Comparison of ENCODE assay signal across 9 cellular contexts in the genomic region with DNA sequence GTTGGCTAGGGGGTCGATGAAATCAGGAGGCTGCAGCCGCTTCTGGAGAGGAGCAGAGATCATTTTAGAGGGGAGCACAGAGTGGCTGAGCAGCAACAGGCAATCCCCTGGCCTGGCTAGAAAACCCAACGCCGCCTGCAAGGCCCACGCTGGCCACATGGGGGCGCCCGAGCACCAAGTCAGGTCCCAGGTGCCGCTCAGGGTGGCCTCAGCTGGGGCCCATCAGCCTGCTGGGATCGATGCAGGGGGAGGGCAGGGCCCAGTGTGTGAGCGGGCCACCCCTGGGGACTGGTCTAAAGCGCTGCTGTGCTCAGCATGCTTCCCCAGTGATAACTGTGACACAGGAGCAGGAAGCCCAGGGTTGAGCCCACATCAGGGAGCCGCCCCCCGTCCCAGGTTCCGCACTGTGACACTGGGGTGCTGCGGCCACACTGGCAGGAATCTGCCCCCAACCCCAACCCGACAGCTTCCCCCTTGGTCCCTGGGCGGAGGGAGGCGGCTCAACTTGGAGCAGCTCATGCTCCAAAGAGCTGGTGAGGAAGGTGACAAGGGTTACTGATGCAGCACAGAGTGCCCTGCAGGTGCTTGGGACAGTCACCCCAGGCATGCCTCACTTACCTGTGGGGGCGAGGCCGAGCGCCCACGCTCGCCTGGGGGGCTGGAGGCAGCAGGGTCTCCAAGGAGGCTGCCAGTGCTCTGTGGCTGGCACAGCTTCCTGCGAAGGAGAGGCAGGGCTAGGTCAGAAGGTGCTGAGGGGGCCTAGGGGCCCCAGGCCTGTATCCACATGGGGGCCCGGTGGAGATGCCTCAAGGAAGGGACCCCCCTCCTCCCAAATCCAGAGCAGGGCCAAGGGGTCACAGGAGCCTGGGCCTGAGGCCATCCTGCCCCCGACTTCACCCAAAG. TPM values are rescaled to one million over a fixed set of nuclear protein-coding genes. Genes with fewer than 3 reads are reported as not detected.
DNase-seq lines count a peak whose midpoint lies in the region; ATAC-seq and TF ChIP-seq lines count a peak whose summit lies in the region.
"Had no signal": no experiment of that assay in that cellular context is flagged by ENCODE, and none has a peak within 500 bp of the region (broad histone marks: within the 10 kb centered on the region; RNA-seq: fewer than 3 reads in every experiment).

No MANE protein-coding gene starts in this region.

- H3K4me1 ChIP-seq in NT2/D1 (ENCODE audit: insufficient read depth, insufficient read length), result peaks cover 20% of the 10 kb centered on the region

- no peaks in the 10 kb centered on the region for H3K9me3 Mint-ChIP-seq in natural killer cell treated with Interleukin-12 subunit alpha and Interleukin-12 subunit beta and Interleukin-15 and Interleukin-18, amount 100 ng/mL, for 72 hours
- H3K9me3 Mint-ChIP-seq in stimulated activated naive B cell treated with anti-CD40 and anti-IgM and Interleukin-4, amounts not matched to agents 10 μg/mL and 1 μg/mL and 100 μg/mL, for 72 hours, result no peaks in the 10 kb centered on the region

- DNase-seq in DMS153 treated with DMSO at 0.1 percent for 48 hours (lab: John Stamatoyannopoulos, UW; ENCODE audit: unreplicated experiment) (peak; percentile 60), NT2/D1 (ENCODE audit: low read depth, low spot score) (no peak), epithelial cell of proximal tubule (ENCODE audit: low read depth) (no peak)
- DNase-seq in activated CD8-positive, alpha-beta memory T cell treated with anti-CD3 and anti-CD28 coated beads, Interleukin-2, amount 50 U/mL, for 48 hours, result peak; percentile 100
- DNase-seq in natural killer cell treated with Interleukin-12 subunit alpha and Interleukin-12 subunit beta and Interleukin-15 and Interleukin-18, amount 100 ng/mL, for 72 hours (ENCODE audit: low spot score), result peak; percentile 86
- peak; percentile 80 for DNase-seq in stimulated activated naive B cell treated with anti-CD40 and anti-IgM and Interleukin-4, amounts not matched to agents 10 μg/mL and 1 μg/mL and 100 μg/mL, for 72 hours

- H3K27me3 ChIP-seq in NT2/D1 (ENCODE audit: insufficient read depth, insufficient read length), result no peaks in the 10 kb centered on the region

- H3K4me3 Mint-ChIP-seq in natural killer cell treated with Interleukin-12 subunit alpha and Interleukin-12 subunit beta and Interleukin-15 and Interleukin-18, amount 100 ng/mL, for 72 hours, result no peak overlapping the region
- no peak overlapping the region for H3K4me3 Mint-ChIP-seq in stimulated activated naive B cell treated with anti-CD40 and anti-IgM and Interleukin-4, amounts not matched to agents 10 μg/mL and 1 μg/mL and 100 μg/mL, for 72 hours
- H3K4me3 Mint-ChIP-seq: activated naive CD8-positive, alpha-beta T cell had no signal

- no peaks in the 10 kb centered on the region for H3K9me3 ChIP-seq in NT2/D1 (ENCODE audit: insufficient read depth, low read length)

- H3K4me3 ChIP-seq in NT2/D1 (ENCODE audit: insufficient read length, low read depth) (no peak overlapping the region), epithelial cell of proximal tubule (ENCODE audit: low read depth, low read length) (no peak overlapping the region)

- H3K36me3 ChIP-seq in NT2/D1 (ENCODE audit: insufficient read depth, insufficient read length, low read length), result peaks cover 69% of the 10 kb centered on the region

- peaks cover 5% of the 10 kb centered on the region for H3K36me3 Mint-ChIP-seq in natural killer cell treated with Interleukin-12 subunit alpha and Interleukin-12 subunit beta and Interleukin-15 and Interleukin-18, amount 100 ng/mL, for 72 hours
- peaks cover 40 to 64% of the 10 kb centered on the region in 2 donors for H3K36me3 Mint-ChIP-seq in stimulated activated naive B cell treated with anti-CD40 and anti-IgM and Interleukin-4, amounts not matched to agents 10 μg/mL and 1 μg/mL and 100 μg/mL, for 72 hours
- H3K36me3 Mint-ChIP-seq: activated naive CD8-positive, alpha-beta T cell had no signal

- peaks cover 13 to 18% of the 10 kb centered on the region in 2 donors for H3K4me1 Mint-ChIP-seq in natural killer cell treated with Interleukin-12 subunit alpha and Interleukin-12 subunit beta and Interleukin-15 and Interleukin-18, amount 100 ng/mL, for 72 hours (ENCODE audit: low read depth in 2 of 2)
- H3K4me1 Mint-ChIP-seq in stimulated activated naive B cell treated with anti-CD40 and anti-IgM and Interleukin-4, amounts not matched to agents 10 μg/mL and 1 μg/mL and 100 μg/mL, for 72 hours, result peaks cover 9 to 14% of the 10 kb centered on the region in 2 donors

- peak; percentile 49 for ATAC-seq in HG03175 (IDR thresholded peaks at IDR 0.05; ENCODE audit: unreplicated experiment)
- peak; percentile 83 to 85 for ATAC-seq in natural killer cell treated with Interleukin-12 subunit alpha and Interleukin-12 subunit beta and Interleukin-15 and Interleukin-18, amount 100 ng/mL, for 72 hours
- peak; percentile 94 to 96 for ATAC-seq in stimulated activated naive B cell treated with anti-CD40 and anti-IgM and Interleukin-4, amounts not matched to agents 10 μg/mL and 1 μg/mL and 100 μg/mL, for 72 hours (replicated peaks)
- no peak for ATAC-seq in GM18873 (IDR thresholded peaks at IDR 0.05; ENCODE audit: low FRiP score, unreplicated experiment)

- peak overlapping the region; percentile 62 for H3K9ac ChIP-seq in NT2/D1 (ENCODE audit: insufficient read length, low read depth)

- no peaks in the 10 kb centered on the region for H3K27me3 Mint-ChIP-seq in natural killer cell treated with Interleukin-12 subunit alpha and Interleukin-12 subunit beta and Interleukin-15 and Interleukin-18, amount 100 ng/mL, for 72 hours
- no peaks in the 10 kb centered on the region for H3K27me3 Mint-ChIP-seq in stimulated activated naive B cell treated with anti-CD40 and anti-IgM and Interleukin-4, amounts not matched to agents 10 μg/mL and 1 μg/mL and 100 μg/mL, for 72 hours
- H3K27me3 Mint-ChIP-seq: activated naive CD8-positive, alpha-beta T cell had no signal

- TF ChIP-seq CTCF in epithelial cell of proximal tubule (conservative IDR thresholded peaks at IDR 0.05; ENCODE audit: low read depth, low read length), result peak; percentile 90

- H3K27ac Mint-ChIP-seq in natural killer cell treated with Interleukin-12 subunit alpha and Interleukin-12 subunit beta and Interleukin-15 and Interleukin-18, amount 100 ng/mL, for 72 hours, result no peak overlapping the region
- H3K27ac Mint-ChIP-seq in stimulated activated naive B cell treated with anti-CD40 and anti-IgM and Interleukin-4, amounts not matched to agents 10 μg/mL and 1 μg/mL and 100 μg/mL, for 72 hours, result peak overlapping the region; percentile 71
- H3K27ac Mint-ChIP-seq: activated naive CD8-positive, alpha-beta T cell had no signal

RNA-seq across cellular contexts. Expression of gene ISYNA1, which starts 13.3 kb away (rescaled TPM):
- total RNA-seq in epithelial cell of proximal tubule, result 88.7 and 115 TPM in 2 replicates
- total RNA-seq in natural killer cell treated with Interleukin-12 subunit alpha and Interleukin-12 subunit beta and Interleukin-15 and Interleukin-18, amount 100 ng/mL, for 72 hours, result 10 to 100 TPM; 19.0 to 25.6 TPM

RNA-seq across cellular contexts. Expression of gene SSBP4, which starts 32.0 kb away (rescaled TPM):
- 119 and 171 TPM in 2 replicates for total RNA-seq in epithelial cell of proximal tubule
- total RNA-seq in natural killer cell treated with Interleukin-12 subunit alpha and Interleukin-12 subunit beta and Interleukin-15 and Interleukin-18, amount 100 ng/mL, for 72 hours, result 100 to 1,000 TPM; 112 to 271 TPM

RNA-seq across cellular contexts. Expression of gene LRRC25, which starts 53.8 kb away (rescaled TPM):
- 0.06 TPM in 1 of 2 replicates, not detected in the other for total RNA-seq in epithelial cell of proximal tubule
- total RNA-seq in natural killer cell treated with Interleukin-12 subunit alpha and Interleukin-12 subunit beta and Interleukin-15 and Interleukin-18, amount 100 ng/mL, for 72 hours, result not detected

Comparison
In these comparisons a context has a peak if more than half of its experiments do, and no peak if none do; other contexts are left out.
1. DNase-seq: peak in DMS153 treated with DMSO at 0.1 percent for 48 hours (single experiment), activated CD8-positive, alpha-beta memory T cell treated with anti-CD3 and anti-CD28 coated beads, Interleukin-2, amount 50 U/mL, for 48 hours (single experiment), natural killer cell treated with Interleukin-12 subunit alpha and Interleukin-12 subunit beta and Interleukin-15 and Interleukin-18, amount 100 ng/mL, for 72 hours (single experiment) and stimulated activated naive B cell treated with anti-CD40 and anti-IgM and Interleukin-4, amounts not matched to agents 10 μg/mL and 1 μg/mL and 100 μg/mL, for 72 hours (single experiment); none in NT2/D1 (single experiment) and epithelial cell of proximal tubule (single experiment).